1 cellular context compared by ENCODE assay signal in the genomic region with DNA sequence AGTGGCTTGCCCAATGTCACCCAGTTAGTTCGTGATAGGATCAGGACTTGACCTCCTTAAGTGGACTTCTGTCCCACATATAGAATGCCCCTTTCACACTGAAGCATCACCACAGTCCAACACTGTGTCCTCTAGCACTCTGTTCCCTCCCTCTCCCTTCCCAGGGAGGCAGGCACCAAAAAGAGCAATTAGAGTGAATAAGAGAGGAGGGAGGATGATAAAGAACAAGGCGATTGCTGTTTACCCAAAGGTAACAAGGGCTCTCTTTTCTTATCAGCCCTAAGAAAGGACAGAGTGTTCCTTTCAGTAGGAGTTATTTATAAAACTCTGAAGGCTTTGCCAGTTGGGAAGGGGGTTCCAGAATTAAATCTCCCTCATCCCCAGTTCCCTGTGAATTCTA.
TF ChIP-seq lines count a peak whose summit lies in the region.

No MANE protein-coding gene starts in this region.

TF ChIP-seq in GM23338, 12 proteins besides CTCF, POLR2A, EP300 and RAD21 (continued from another document):
- TF ChIP-seq, protein P1, sequence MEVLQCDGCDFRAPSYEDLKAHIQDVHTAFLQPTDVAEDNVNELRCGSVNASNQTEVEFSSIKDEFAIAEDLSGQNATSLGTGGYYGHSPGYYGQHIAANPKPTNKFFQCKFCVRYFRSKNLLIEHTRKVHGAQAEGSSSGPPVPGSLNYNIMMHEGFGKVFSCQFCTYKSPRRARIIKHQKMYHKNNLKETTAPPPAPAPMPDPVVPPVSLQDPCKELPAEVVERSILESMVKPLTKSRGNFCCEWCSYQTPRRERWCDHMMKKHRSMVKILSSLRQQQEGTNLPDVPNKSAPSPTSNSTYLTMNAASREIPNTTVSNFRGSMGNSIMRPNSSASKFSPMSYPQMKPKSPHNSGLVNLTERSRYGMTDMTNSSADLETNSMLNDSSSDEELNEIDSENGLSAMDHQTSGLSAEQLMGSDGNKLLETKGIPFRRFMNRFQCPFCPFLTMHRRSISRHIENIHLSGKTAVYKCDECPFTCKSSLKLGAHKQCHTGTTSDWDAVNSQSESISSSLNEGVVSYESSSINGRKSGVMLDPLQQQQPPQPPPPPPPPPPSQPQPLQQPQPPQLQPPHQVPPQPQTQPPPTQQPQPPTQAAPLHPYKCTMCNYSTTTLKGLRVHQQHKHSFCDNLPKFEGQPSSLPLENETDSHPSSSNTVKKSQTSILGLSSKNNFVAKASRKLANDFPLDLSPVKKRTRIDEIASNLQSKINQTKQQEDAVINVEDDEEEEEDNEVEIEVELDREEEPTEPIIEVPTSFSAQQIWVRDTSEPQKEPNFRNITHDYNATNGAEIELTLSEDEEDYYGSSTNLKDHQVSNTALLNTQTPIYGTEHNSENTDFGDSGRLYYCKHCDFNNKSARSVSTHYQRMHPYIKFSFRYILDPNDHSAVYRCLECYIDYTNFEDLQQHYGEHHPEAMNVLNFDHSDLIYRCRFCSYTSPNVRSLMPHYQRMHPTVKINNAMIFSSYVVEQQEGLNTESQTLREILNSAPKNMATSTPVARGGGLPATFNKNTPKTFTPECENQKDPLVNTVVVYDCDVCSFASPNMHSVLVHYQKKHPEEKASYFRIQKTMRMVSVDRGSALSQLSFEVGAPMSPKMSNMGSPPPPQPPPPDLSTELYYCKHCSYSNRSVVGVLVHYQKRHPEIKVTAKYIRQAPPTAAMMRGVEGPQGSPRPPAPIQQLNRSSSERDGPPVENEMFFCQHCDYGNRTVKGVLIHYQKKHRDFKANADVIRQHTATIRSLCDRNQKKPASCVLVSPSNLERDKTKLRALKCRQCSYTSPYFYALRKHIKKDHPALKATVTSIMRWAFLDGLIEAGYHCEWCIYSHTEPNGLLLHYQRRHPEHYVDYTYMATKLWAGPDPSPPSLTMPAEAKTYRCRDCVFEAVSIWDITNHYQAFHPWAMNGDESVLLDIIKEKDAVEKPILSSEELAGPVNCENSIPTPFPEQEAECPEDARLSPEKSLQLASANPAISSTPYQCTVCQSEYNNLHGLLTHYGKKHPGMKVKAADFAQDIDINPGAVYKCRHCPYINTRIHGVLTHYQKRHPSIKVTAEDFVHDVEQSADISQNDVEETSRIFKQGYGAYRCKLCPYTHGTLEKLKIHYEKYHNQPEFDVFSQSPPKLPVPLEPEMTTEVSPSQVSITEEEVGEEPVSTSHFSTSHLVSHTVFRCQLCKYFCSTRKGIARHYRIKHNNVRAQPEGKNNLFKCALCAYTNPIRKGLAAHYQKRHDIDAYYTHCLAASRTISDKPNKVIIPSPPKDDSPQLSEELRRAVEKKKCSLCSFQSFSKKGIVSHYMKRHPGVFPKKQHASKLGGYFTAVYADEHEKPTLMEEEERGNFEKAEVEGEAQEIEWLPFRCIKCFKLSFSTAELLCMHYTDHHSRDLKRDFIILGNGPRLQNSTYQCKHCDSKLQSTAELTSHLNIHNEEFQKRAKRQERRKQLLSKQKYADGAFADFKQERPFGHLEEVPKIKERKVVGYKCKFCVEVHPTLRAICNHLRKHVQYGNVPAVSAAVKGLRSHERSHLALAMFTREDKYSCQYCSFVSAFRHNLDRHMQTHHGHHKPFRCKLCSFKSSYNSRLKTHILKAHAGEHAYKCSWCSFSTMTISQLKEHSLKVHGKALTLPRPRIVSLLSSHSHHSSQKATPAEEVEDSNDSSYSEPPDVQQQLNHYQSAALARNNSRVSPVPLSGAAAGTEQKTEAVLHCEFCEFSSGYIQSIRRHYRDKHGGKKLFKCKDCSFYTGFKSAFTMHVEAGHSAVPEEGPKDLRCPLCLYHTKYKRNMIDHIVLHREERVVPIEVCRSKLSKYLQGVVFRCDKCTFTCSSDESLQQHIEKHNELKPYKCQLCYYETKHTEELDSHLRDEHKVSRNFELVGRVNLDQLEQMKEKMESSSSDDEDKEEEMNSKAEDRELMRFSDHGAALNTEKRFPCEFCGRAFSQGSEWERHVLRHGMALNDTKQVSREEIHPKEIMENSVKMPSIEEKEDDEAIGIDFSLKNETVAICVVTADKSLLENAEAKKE (CRISPR knock-in tag; IDR thresholded peaks at IDR 0.05): no peak
- TF ChIP-seq POLR2AphosphoS5 (IDR thresholded peaks at IDR 0.05; ENCODE audit: low read depth): no peak
- TF ChIP-seq EZH2 (IDR thresholded peaks at IDR 0.05; ENCODE audit: low read depth, unreplicated experiment): no peak
- TF ChIP-seq EZH2phosphoT487 (IDR thresholded peaks at IDR 0.05; ENCODE audit: unreplicated experiment): no peak
- TF ChIP-seq JUNB (IDR thresholded peaks at IDR 0.05; ENCODE audit: unreplicated experiment): no peak
